In the genomic region with DNA sequence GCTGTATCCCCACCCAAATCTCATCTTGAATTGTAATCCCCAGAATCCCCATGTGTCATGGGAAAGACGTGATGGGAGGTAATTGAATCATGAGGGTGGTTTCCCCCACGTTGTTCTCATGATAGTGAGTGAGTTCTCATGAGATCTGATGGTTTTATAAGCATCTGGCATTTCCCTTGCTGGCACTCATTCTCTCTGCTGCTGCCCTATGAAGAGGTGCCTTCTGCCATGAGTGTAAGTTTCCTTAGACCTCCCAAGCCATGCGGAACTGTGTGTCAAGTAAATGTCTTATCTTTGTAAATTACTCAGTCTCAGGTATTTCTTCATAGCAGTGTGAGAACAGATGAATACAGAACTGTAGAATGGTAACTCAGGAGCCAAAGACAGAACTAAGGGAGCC, we compare ENCODE assay signal across 14 cellular contexts. TPM values are rescaled to one million over a fixed set of nuclear protein-coding genes. Genes with fewer than 3 reads are reported as not detected.
DNase-seq lines count a peak whose midpoint lies in the region; ATAC-seq lines count a peak whose summit lies in the region.
"Not testable (repeated sequence)": the region's sequence is repeated elsewhere in the genome, so short reads cannot be mapped to it uniquely, and the experiment has no call there.
"Had no signal": no experiment of that assay in that cellular context is flagged by ENCODE, and none has a peak within 500 bp of the region (broad histone marks: within the 10 kb centered on the region; RNA-seq: fewer than 3 reads in every experiment).

No MANE protein-coding gene starts in this region.

- not testable (repeated sequence) for H3K27me3 ChIP-seq in CD4-positive, CD25-positive, alpha-beta regulatory T cell (ENCODE audit: control insufficient read depth, insufficient read depth, low read length)

- H3K4me3 ChIP-seq in CD4-positive, CD25-positive, alpha-beta regulatory T cell (ENCODE audit: low read depth, low read length), result not testable (repeated sequence)

- peak overlapping the region; percentile 26 to 88 (median 34) for H3K27ac Mint-ChIP-seq in CD4-positive, CD25-positive, alpha-beta regulatory T cell
- H3K27ac Mint-ChIP-seq in T-helper 2 cell treated with Interferon-gamma antibody and Interleukin-4, amounts not matched to agents 5 μg/mL and 100 μg/mL, for 36 hours, result not testable (repeated sequence)
- H3K27ac Mint-ChIP-seq in activated CD4-positive, alpha-beta memory T cell treated with anti-CD3 and anti-CD28 coated beads for 36 hours, result peak overlapping the region; percentile 94
- peak overlapping the region; percentile 78 for H3K27ac Mint-ChIP-seq in activated T-helper 1 cell treated with anti-CD3 and anti-CD28 coated beads, Interleukin-12 subunit alpha, Interleukin-12 subunit beta, Interleukin-2, Interleukin-4 antibody, amounts not matched to agents 30 ng/mL and 10 ng/mL and 1 ng/mL, durations not matched to agents 14 hours and 24 hours and 36 hours
- H3K27ac Mint-ChIP-seq in activated naive CD4-positive, alpha-beta T cell treated with anti-CD3 and anti-CD28 coated beads, Interleukin-2, amount 50 U/mL, for 24 hours, result peak overlapping the region; percentile 96
- peak overlapping the region; percentile 45 to 82 for H3K27ac Mint-ChIP-seq in stimulated activated naive CD8-positive, alpha-beta T cell treated with anti-CD3 and anti-CD28 coated beads, Interleukin-15, amount 100 ng/mL, for 72 hours

- POLR2A ChIA-PET in activated CD4-positive, alpha-beta memory T cell treated with anti-CD3 and anti-CD28 coated beads for 36 hours (lab: Charles Lee), result not testable (repeated sequence)

- peaks cover 24 to 61% (median 40%) of the 10 kb centered on the region in 4 donors for H3K4me1 Mint-ChIP-seq in CD4-positive, CD25-positive, alpha-beta regulatory T cell
- H3K4me1 Mint-ChIP-seq in T-helper 2 cell treated with Interferon-gamma antibody and Interleukin-4, amounts not matched to agents 5 μg/mL and 100 μg/mL, for 36 hours (ENCODE audit: low read depth), result peaks cover 36% of the 10 kb centered on the region
- H3K4me1 Mint-ChIP-seq in activated CD4-positive, alpha-beta memory T cell treated with anti-CD3 and anti-CD28 coated beads for 36 hours (ENCODE audit: low read depth), result peaks cover 63% of the 10 kb centered on the region
- peaks cover 61% of the 10 kb centered on the region for H3K4me1 Mint-ChIP-seq in activated T-helper 1 cell treated with anti-CD3 and anti-CD28 coated beads, Interleukin-12 subunit alpha, Interleukin-12 subunit beta, Interleukin-2, Interleukin-4 antibody, amounts not matched to agents 30 ng/mL and 10 ng/mL and 1 ng/mL, durations not matched to agents 14 hours and 24 hours and 36 hours (ENCODE audit: low read depth)
- peaks cover 66% of the 10 kb centered on the region for H3K4me1 Mint-ChIP-seq in activated naive CD4-positive, alpha-beta T cell treated with anti-CD3 and anti-CD28 coated beads, Interleukin-2, amount 50 U/mL, for 24 hours
- H3K4me1 Mint-ChIP-seq in stimulated activated naive CD8-positive, alpha-beta T cell treated with anti-CD3 and anti-CD28 coated beads, Interleukin-15, amount 100 ng/mL, for 72 hours, result peaks cover 57% of the 10 kb centered on the region

- not testable (repeated sequence) for ATAC-seq in CD4-positive, CD25-positive, alpha-beta regulatory T cell (ENCODE audit: low read depth in 2 of 2); stimulated activated naive CD8-positive, alpha-beta T cell treated with anti-CD3 and anti-CD28 coated beads, Interleukin-15, amount 100 ng/mL, for 72 hours

- intact Hi-C loops in activated CD4-positive, alpha-beta memory T cell treated with anti-CD3 and anti-CD28 coated beads for 36 hours (cut with micrococcal nuclease), result loop anchor here (2.0 kb wide), 1 partner anchor 22 kb away; no protein-coding TSS in a partner anchor
- intact Hi-C loops in activated T-helper 1 cell treated with anti-CD3 and anti-CD28 coated beads, Interleukin-12 subunit alpha, Interleukin-12 subunit beta, Interleukin-2, Interleukin-4 antibody, amounts not matched to agents 30 ng/mL and 10 ng/mL and 1 ng/mL, durations not matched to agents 14 hours and 24 hours and 36 hours (cut with micrococcal nuclease), result loop anchor here (5.0 to 10.0 kb wide), 3 partner anchors 199 to 919 kb away; a partner anchor contains a TSS

- CTCF ChIA-PET in activated CD4-positive, alpha-beta memory T cell treated with anti-CD3 and anti-CD28 coated beads for 36 hours (lab: Charles Lee), result interaction anchor here (1.0 to 4.1 kb wide), 2 partner anchors 14 to 34 kb away, joined by 3 to 26 read pairs; no protein-coding TSS in a partner anchor

- H3K4me1 ChIP-seq in CD4-positive, CD25-positive, alpha-beta regulatory T cell (ENCODE audit: control insufficient read depth, insufficient read depth, low read length, poor library complexity, severe bottlenecking), result peaks cover 45% of the 10 kb centered on the region

- H3K9me3 ChIP-seq in CD4-positive, CD25-positive, alpha-beta regulatory T cell (ENCODE audit: control insufficient read depth in 2 of 2, low read length in 2 of 2), result not testable (repeated sequence)

- not testable (repeated sequence) for H3K36me3 Mint-ChIP-seq in CD4-positive, CD25-positive, alpha-beta regulatory T cell; T-helper 2 cell treated with Interferon-gamma antibody and Interleukin-4, amounts not matched to agents 5 μg/mL and 100 μg/mL, for 36 hours (ENCODE audit: low read depth); activated T-helper 1 cell treated with anti-CD3 and anti-CD28 coated beads, Interleukin-12 subunit alpha, Interleukin-12 subunit beta, Interleukin-2, Interleukin-4 antibody, amounts not matched to agents 30 ng/mL and 10 ng/mL and 1 ng/mL, durations not matched to agents 14 hours and 24 hours and 36 hours (ENCODE audit: low read depth); activated naive CD4-positive, alpha-beta T cell treated with anti-CD3 and anti-CD28 coated beads, Interleukin-2, amount 50 U/mL, for 24 hours
- peaks cover 27% of the 10 kb centered on the region for H3K36me3 Mint-ChIP-seq in activated CD4-positive, alpha-beta memory T cell treated with anti-CD3 and anti-CD28 coated beads for 36 hours

- H3K9me3 Mint-ChIP-seq in CD4-positive, CD25-positive, alpha-beta regulatory T cell; T-helper 2 cell treated with Interferon-gamma antibody and Interleukin-4, amounts not matched to agents 5 μg/mL and 100 μg/mL, for 36 hours; activated CD4-positive, alpha-beta memory T cell treated with anti-CD3 and anti-CD28 coated beads for 36 hours; activated T-helper 1 cell treated with anti-CD3 and anti-CD28 coated beads, Interleukin-12 subunit alpha, Interleukin-12 subunit beta, Interleukin-2, Interleukin-4 antibody, amounts not matched to agents 30 ng/mL and 10 ng/mL and 1 ng/mL, durations not matched to agents 14 hours and 24 hours and 36 hours; activated naive CD4-positive, alpha-beta T cell treated with anti-CD3 and anti-CD28 coated beads, Interleukin-2, amount 50 U/mL, for 24 hours: not testable (repeated sequence)
- H3K9me3 Mint-ChIP-seq in stimulated activated naive CD8-positive, alpha-beta T cell treated with anti-CD3 and anti-CD28 coated beads, Interleukin-15, amount 100 ng/mL, for 72 hours, result peaks cover 12 to 16% of the 10 kb centered on the region in 2 donors

- H3K27me3 Mint-ChIP-seq in CD4-positive, CD25-positive, alpha-beta regulatory T cell; activated CD4-positive, alpha-beta memory T cell treated with anti-CD3 and anti-CD28 coated beads for 36 hours; activated T-helper 1 cell treated with anti-CD3 and anti-CD28 coated beads, Interleukin-12 subunit alpha, Interleukin-12 subunit beta, Interleukin-2, Interleukin-4 antibody, amounts not matched to agents 30 ng/mL and 10 ng/mL and 1 ng/mL, durations not matched to agents 14 hours and 24 hours and 36 hours (ENCODE audit: insufficient read depth); activated naive CD4-positive, alpha-beta T cell treated with anti-CD3 and anti-CD28 coated beads, Interleukin-2, amount 50 U/mL, for 24 hours; stimulated activated naive CD8-positive, alpha-beta T cell treated with anti-CD3 and anti-CD28 coated beads, Interleukin-15, amount 100 ng/mL, for 72 hours: not testable (repeated sequence)
- peaks cover 10% of the 10 kb centered on the region for H3K27me3 Mint-ChIP-seq in T-helper 2 cell treated with Interferon-gamma antibody and Interleukin-4, amounts not matched to agents 5 μg/mL and 100 μg/mL, for 36 hours (ENCODE audit: low read depth)

- DNase-seq in CD4-positive, CD25-positive, alpha-beta regulatory T cell; activated T-helper 1 cell treated with anti-CD3 and anti-CD28 coated beads, Interleukin-12 subunit alpha, Interleukin-12 subunit beta, Interleukin-2, Interleukin-4 antibody, amounts not matched to agents 30 ng/mL and 10 ng/mL and 1 ng/mL, durations not matched to agents 14 hours and 24 hours and 36 hours (ENCODE audit: low spot score): not testable (repeated sequence)
- DNase-seq in T-helper 2 cell treated with Interferon-gamma antibody and Interleukin-4, amounts not matched to agents 5 μg/mL and 100 μg/mL, for 36 hours (ENCODE audit: low spot score), result peak; percentile 49
- DNase-seq in activated CD4-positive, alpha-beta memory T cell treated with anti-CD3 and anti-CD28 coated beads for 36 hours, result peak; percentile 77
- peak; percentile 19 for DNase-seq in amniotic epithelial cell (ENCODE audit: low read depth)
- DNase-seq in stimulated activated CD4-positive, alpha-beta T cell treated with anti-CD3 and anti-CD28 coated beads, Interleukin-1b, Interleukin-23, amount 100 ng/mL, for 48 hours, result peak; percentile 57
- DNase-seq in stimulated activated naive CD8-positive, alpha-beta T cell treated with anti-CD3 and anti-CD28 coated beads, Interleukin-15, amount 100 ng/mL, for 72 hours, result peak in 1 of 2 donors; percentile 37

- not testable (repeated sequence) for H3K36me3 ChIP-seq in CD4-positive, CD25-positive, alpha-beta regulatory T cell (ENCODE audit: control insufficient read depth, insufficient read depth, low read length)

- H3K4me3 Mint-ChIP-seq in CD4-positive, CD25-positive, alpha-beta regulatory T cell, result peak overlapping the region in 2 of 4 donors; percentile 26 to 55
- not testable (repeated sequence) for H3K4me3 Mint-ChIP-seq in T-helper 2 cell treated with Interferon-gamma antibody and Interleukin-4, amounts not matched to agents 5 μg/mL and 100 μg/mL, for 36 hours; activated T-helper 1 cell treated with anti-CD3 and anti-CD28 coated beads, Interleukin-12 subunit alpha, Interleukin-12 subunit beta, Interleukin-2, Interleukin-4 antibody, amounts not matched to agents 30 ng/mL and 10 ng/mL and 1 ng/mL, durations not matched to agents 14 hours and 24 hours and 36 hours
- H3K4me3 Mint-ChIP-seq in activated CD4-positive, alpha-beta memory T cell treated with anti-CD3 and anti-CD28 coated beads for 36 hours, result peak overlapping the region; percentile 77
- H3K4me3 Mint-ChIP-seq in activated naive CD4-positive, alpha-beta T cell treated with anti-CD3 and anti-CD28 coated beads, Interleukin-2, amount 50 U/mL, for 24 hours, result peak overlapping the region; percentile 78
- H3K4me3 Mint-ChIP-seq in stimulated activated naive CD8-positive, alpha-beta T cell treated with anti-CD3 and anti-CD28 coated beads, Interleukin-15, amount 100 ng/mL, for 72 hours, result peak overlapping the region; percentile 19 to 76

- not testable (repeated sequence) for H3K27ac ChIP-seq in CD4-positive, CD25-positive, alpha-beta regulatory T cell (ENCODE audit: insufficient read depth, low read length, poor library complexity, severe bottlenecking)

RNA-seq across cellular contexts. Expression of a gene that starts 5.3 kb away (rescaled TPM):
- 195 TPM for total RNA-seq in CD4-positive, CD25-positive, alpha-beta regulatory T cell
- polyA plus RNA-seq in CD4-positive, CD25-positive, alpha-beta regulatory T cell, result 10 to 100 TPM; 33.0 to 45.2 (median 38.2) TPM
- 100 to 1,000 TPM; 187 to 190 TPM for total RNA-seq in activated CD4-positive, alpha-beta memory T cell treated with anti-CD3 and anti-CD28 coated beads for 36 hours
- total RNA-seq in activated T-helper 1 cell treated with anti-CD3 and anti-CD28 coated beads, Interleukin-12 subunit alpha, Interleukin-12 subunit beta, Interleukin-2, Interleukin-4 antibody, amounts not matched to agents 30 ng/mL and 10 ng/mL and 1 ng/mL, durations not matched to agents 14 hours and 24 hours and 36 hours, result 143 and 150 TPM in 2 replicates
- total RNA-seq: A673, Calu3, Daoy, H1, HT-29 had no signal
- polyA plus RNA-seq: BJ, H1 had no signal
